Comparison of ENCODE assay signal across 38 cellular contexts in the genomic region with DNA sequence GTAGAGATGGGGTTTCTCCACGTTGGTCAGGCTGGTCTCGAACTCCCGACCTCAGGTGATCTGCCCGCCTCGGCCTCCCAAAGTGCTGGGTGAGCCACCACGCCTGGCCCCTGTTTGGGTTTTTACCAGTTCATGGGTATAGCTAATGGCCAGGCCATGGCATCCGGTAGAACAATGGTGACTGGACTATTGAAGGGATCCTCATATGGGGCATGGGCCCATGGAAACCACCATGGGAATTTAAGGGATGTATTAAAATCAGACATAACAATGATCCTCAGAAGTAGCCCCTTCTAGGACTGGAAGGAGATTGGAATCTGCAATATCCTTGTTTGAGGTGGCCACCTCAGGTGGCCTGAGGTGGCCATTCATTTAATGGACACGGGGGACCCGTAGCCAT. TPM values are rescaled to one million over a fixed set of nuclear protein-coding genes. Genes with fewer than 3 reads are reported as not detected.
"Had no signal": no experiment of that assay in that cellular context is flagged by ENCODE, and none has a peak within 500 bp of the region (broad histone marks: within the 10 kb centered on the region; RNA-seq: fewer than 3 reads in every experiment).

No MANE protein-coding gene starts in this region.

- H3K9me3 ChIP-seq: MG63 had no signal

- DNase-seq: Karpas-422, Kasumi-1, MG63, MM.1S, MV-4-11, NCI-H1048, NCI-H1092, NCI-H1092 treated with DMSO at 0.1 percent for 48 hours, NCI-H1105, NCI-H1105 treated with DMSO at 0.1 percent for 48 hours, NCI-H1417, NCI-H1417 treated with DMSO at 0.1 percent for 48 hours, NCI-H1436, NCI-H1436 treated with DMSO at 0.1 percent for 48 hours, NCI-H146, NCI-H1694, NCI-H1694 treated with DMSO at 0.1 percent for 48 hours, NCI-H187, NCI-H187 treated with DMSO at 0.1 percent for 48 hours, NCI-H1930, NCI-H2029, NCI-H2029 treated with DMSO at 0.1 percent for 48 hours, NCI-H2081, NCI-H2081 treated with DMSO at 0.1 percent for 48 hours, NCI-H2107, NCI-H2171, NCI-H2171 treated with DMSO at 0.1 percent for 48 hours, NCI-H2227 treated with DMSO at 0.1 percent for 48 hours, NCI-H226, NCI-H345, NCI-H446, NCI-H446 treated with DMSO at 0.1 percent for 48 hours, NCI-H510A had no signal

- H3K36me3 ChIP-seq: MG63 had no signal

- H3K27me3 ChIP-seq: MG63 had no signal

- H3K27ac ChIP-seq: KMS-11 had no signal

- H3K4me3 ChIP-seq: MG63 had no signal

RNA-seq across cellular contexts. Expression of gene GUCY2D, which starts 17.5 kb away (rescaled TPM):
- total RNA-seq: LHCN-M2, M059J, MCF 10A had no signal

RNA-seq across cellular contexts. Expression of gene ALOX15B, which starts 54.0 kb away (rescaled TPM):
- total RNA-seq: M059J, NCI-H460 had no signal

RNA-seq across cellular contexts. Expression of gene KCNAB3, which starts 55.2 kb away (rescaled TPM):
- total RNA-seq: M059J had no signal
